ENCODE assay signal across 9 cellular contexts in genomic region chr6:30211899-30212298, GRCh38. TPM values are rescaled to one million over a fixed set of nuclear protein-coding genes. Genes with fewer than 3 reads are reported as not detected.
DNase-seq lines count a peak whose midpoint lies in the region; TF ChIP-seq lines count a peak whose summit lies in the region.
"Had no signal": no experiment of that assay in that cellular context is flagged by ENCODE, and none has a peak within 500 bp of the region (broad histone marks: within the 10 kb centered on the region; RNA-seq: fewer than 3 reads in every experiment).

No MANE protein-coding gene starts in this region.

- H3K36me3 Mint-ChIP-seq in nephron (ENCODE audit: low read depth): peaks cover 3% of the 10 kb centered on the region

- no peaks in the 10 kb centered on the region for H3K27me3 ChIP-seq in BJ (ENCODE audit: control insufficient read depth, insufficient read depth, low read length)
- no peaks in the 10 kb centered on the region for H3K27me3 ChIP-seq in Karpas-422 (ENCODE audit: low read length)

- peak overlapping the region; percentile 84 for H3K9ac ChIP-seq in Karpas-422 (ENCODE audit: low read length)

- DNase-seq in BJ (ENCODE audit: low read depth) (no peak), Karpas-422 (no peak), coronary artery (ENCODE audit: low spot score) (no peak), erythroblast (lab: John Stamatoyannopoulos, UW) (no peak), hippocampal formation (lab: John Stamatoyannopoulos, UW) (no peak), T1000 (lab: John Stamatoyannopoulos, UW) (no peak)
- no peak for DNase-seq in NK-92 treated with Interleukin-12 subunit alpha and Interleukin-12 subunit beta, amount 100 ng/mL, for 24 hours (lab: John Stamatoyannopoulos, UW)
- DNase-seq: NCI-H1092 treated with DMSO at 0.1 percent for 48 hours had no signal

- TF ChIP-seq CTCF in BJ (IDR thresholded peaks at IDR 0.05; ENCODE audit: insufficient read depth, low read depth, low read length): no peak
- TF ChIP-seq CTCF in coronary artery (IDR thresholded peaks at IDR 0.05): no peak
- TF ChIP-seq CTCF in nephron (IDR thresholded peaks at IDR 0.05; ENCODE audit: unreplicated experiment in 3 of 3): no peak

- no peak overlapping the region for H2AFZ ChIP-seq in Karpas-422 (ENCODE audit: low read length)

- POLR2A ChIA-PET in BJ (lab: Charles Lee): no interaction called here

- CTCF ChIA-PET in BJ (lab: Yijun Ruan, JAX): interaction anchor here (3.0 kb wide), 1 partner anchor 8 kb away, joined by 12 read pairs; no protein-coding TSS in a partner anchor

- H3K4me1 ChIP-seq in Karpas-422 (ENCODE audit: low read length): peaks cover 67% of the 10 kb centered on the region

- H3K27ac Mint-ChIP-seq in nephron: peak overlapping the region; percentile 93 to 95 (median 94)

- TF ChIP-seq POLR2A in erythroblast (IDR thresholded peaks at IDR 0.05; ENCODE audit: low read length): no peak

- peak overlapping the region; percentile 91 for H3K4me2 ChIP-seq in Karpas-422 (ENCODE audit: low read depth, low read length, poor library complexity, severe bottlenecking)

- H3K27ac ChIP-seq in Karpas-422 (ENCODE audit: low read length) (no peak overlapping the region; the same call in 1 of the 2 replicates), coronary artery (no peak overlapping the region)

- H4K20me1 ChIP-seq in Karpas-422 (ENCODE audit: insufficient read depth, low read depth, low read length): peaks cover 20% of the 10 kb centered on the region; the same call in 1 of the 2 replicates

- H3K36me3 ChIP-seq in BJ (ENCODE audit: control insufficient read depth, insufficient read depth, low read length) (no peaks in the 10 kb centered on the region), Karpas-422 (ENCODE audit: insufficient read depth, low read length) (no peaks in the 10 kb centered on the region)

- H3K9me2 ChIP-seq in Karpas-422 (replicated peaks; ENCODE audit: insufficient read depth, low read length): no peaks in the 10 kb centered on the region

- peak overlapping the region; percentile 67 for H3K4me3 ChIP-seq in BJ (ENCODE audit: low read depth, low read length)
- peak overlapping the region; percentile 81 for H3K4me3 ChIP-seq in Karpas-422 (ENCODE audit: low read length)
- H3K4me3 ChIP-seq in coronary artery: peak overlapping the region; percentile 90

- H3K79me2 ChIP-seq in Karpas-422 (ENCODE audit: low read length): peaks cover 62% of the 10 kb centered on the region

- H3K9me3 Mint-ChIP-seq in nephron: no peaks in the 10 kb centered on the region

- peak overlapping the region; percentile 88 to 97 (median 95) for H3K4me3 Mint-ChIP-seq in nephron

- peaks cover 4% of the 10 kb centered on the region for H3K27me3 Mint-ChIP-seq in nephron (ENCODE audit: low read depth)

- H3K4me1 Mint-ChIP-seq in nephron: peaks cover 53% of the 10 kb centered on the region

- no peaks in the 10 kb centered on the region for H3K9me3 ChIP-seq in Karpas-422 (ENCODE audit: low read length)

RNA-seq across cellular contexts. Expression of gene TRIM26, which starts 1.3 kb away (rescaled TPM):
- polyA plus RNA-seq in BJ (2011; rRNA removed): 31.8 and 41.8 TPM in 2 replicates
- polyA minus RNA-seq in BJ (2011; rRNA and poly(A)+ RNA removed): 23.9 and 29.8 TPM in 2 replicates
- 37.0 and 49.7 TPM in 2 replicates for total RNA-seq in Karpas-422 (2014; rRNA removed; shearing (Covaris generic); ENCODE audit: low replicate concordance)

RNA-seq across cellular contexts. Expression of gene TRIM15, which starts 48.6 kb away (rescaled TPM):
- not detected in 2 replicates for polyA plus RNA-seq in BJ (2011; rRNA removed)
- polyA minus RNA-seq in BJ (2011; rRNA and poly(A)+ RNA removed): not detected in 2 replicates
- total RNA-seq in Karpas-422 (2014; rRNA removed; shearing (Covaris generic); ENCODE audit: low replicate concordance): not detected in 2 replicates

RNA-seq across cellular contexts. Expression of gene TRIM10, which starts 50.9 kb away (rescaled TPM):
- not detected in 2 replicates for polyA plus RNA-seq in BJ (2011; rRNA removed)
- not detected in 2 replicates for polyA minus RNA-seq in BJ (2011; rRNA and poly(A)+ RNA removed)
- not detected in 2 replicates for total RNA-seq in Karpas-422 (2014; rRNA removed; shearing (Covaris generic); ENCODE audit: low replicate concordance)
